Comparison of ENCODE assay signal across 8 cellular contexts in the genomic region with DNA sequence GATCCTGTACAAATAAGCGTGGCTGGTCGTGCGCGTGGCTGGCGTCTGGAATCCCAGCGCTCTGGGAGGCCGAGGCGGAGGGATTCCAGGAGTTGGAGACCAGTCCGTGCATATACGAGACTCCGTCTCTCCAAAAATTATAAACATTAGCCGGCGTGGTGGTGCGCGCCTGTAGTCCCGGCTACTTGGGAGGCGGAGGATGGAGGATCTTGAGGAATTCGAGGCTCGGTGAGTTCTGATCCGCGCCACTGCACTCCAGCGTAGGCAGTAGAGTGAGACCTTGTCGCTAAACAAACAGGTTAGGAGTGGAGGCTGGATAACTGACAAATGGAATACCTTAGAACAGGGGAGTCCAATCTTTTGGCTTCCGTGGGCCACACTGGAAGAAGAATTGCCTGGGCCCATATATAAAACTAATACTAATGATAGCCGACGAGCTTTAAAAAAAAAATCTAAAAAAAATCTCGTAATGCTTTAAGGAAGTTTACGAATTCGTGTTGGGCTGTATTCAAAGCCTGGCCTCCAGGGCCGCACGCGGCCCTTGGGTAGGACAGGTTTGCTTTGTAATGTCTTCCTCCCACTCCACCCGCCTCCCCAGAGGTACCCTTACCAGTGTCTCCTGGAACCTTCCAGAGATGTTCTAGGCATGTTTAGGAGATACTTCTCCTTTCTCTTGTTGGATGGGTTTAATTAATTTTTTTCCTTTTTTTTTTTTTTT. TPM values are rescaled to one million over a fixed set of nuclear protein-coding genes. Genes with fewer than 3 reads are reported as not detected.
DNase-seq lines count a peak whose midpoint lies in the region; ATAC-seq and TF ChIP-seq lines count a peak whose summit lies in the region.

No MANE protein-coding gene starts in this region.

- no peak for TF ChIP-seq CTCF in left ventricle myocardium inferior (IDR thresholded peaks at IDR 0.05; ENCODE audit: borderline replicate concordance)

- H3K36me3 ChIP-seq in left ventricle myocardium inferior (peaks cover 27% of the 10 kb centered on the region), subcutaneous abdominal adipose tissue (ENCODE audit: control insufficient read depth in 5 of 5, insufficient read depth in 5 of 5, low read length in 5 of 5) (peaks cover 9 to 22% (median 19%) of the 10 kb centered on the region in 5 donors)

- no peak for ATAC-seq in left cardiac atrium
- no peak for ATAC-seq in HG02981 (IDR thresholded peaks at IDR 0.05; ENCODE audit: unreplicated experiment)

- peak overlapping the region; percentile 89 for H3K27ac Mint-ChIP-seq in activated T-helper 2 cell treated with anti-CD3 and anti-CD28 coated beads, Interferon-gamma antibody, Interleukin-2, Interleukin-4, amounts not matched to agents 10 μg/mL and 5 μg/mL and 100 μg/mL, durations not matched to agents 14 hours and 24 hours and 36 hours
- peak overlapping the region; percentile 97 to 99 (median 98) for H3K27ac Mint-ChIP-seq in immature natural killer cell

- DNase-seq in left ventricle myocardium inferior (peak; percentile 18), left cardiac atrium (no peak), immature natural killer cell (no peak), NCI-H748 treated with DMSO at 0.1 percent for 48 hours (lab: John Stamatoyannopoulos, UW) (no peak), hippocampal formation (lab: John Stamatoyannopoulos, UW) (no peak)
- no peak for DNase-seq in activated T-helper 2 cell treated with anti-CD3 and anti-CD28 coated beads, Interferon-gamma antibody, Interleukin-2, Interleukin-4, amounts not matched to agents 10 μg/mL and 5 μg/mL and 100 μg/mL, durations not matched to agents 14 hours and 24 hours and 36 hours (ENCODE audit: low spot score)

- H3K9me3 Mint-ChIP-seq in activated T-helper 2 cell treated with anti-CD3 and anti-CD28 coated beads, Interferon-gamma antibody, Interleukin-2, Interleukin-4, amounts not matched to agents 10 μg/mL and 5 μg/mL and 100 μg/mL, durations not matched to agents 14 hours and 24 hours and 36 hours, result no peaks in the 10 kb centered on the region
- no peaks in the 10 kb centered on the region for H3K9me3 Mint-ChIP-seq in immature natural killer cell

- peak overlapping the region; percentile 92 for H3K27ac ChIP-seq in left ventricle myocardium inferior (replicated peaks)
- H3K27ac ChIP-seq in subcutaneous abdominal adipose tissue (ENCODE audit: low read depth, low read length), result peak overlapping the region; percentile 91

- peaks cover 57% of the 10 kb centered on the region for H3K36me3 Mint-ChIP-seq in activated T-helper 2 cell treated with anti-CD3 and anti-CD28 coated beads, Interferon-gamma antibody, Interleukin-2, Interleukin-4, amounts not matched to agents 10 μg/mL and 5 μg/mL and 100 μg/mL, durations not matched to agents 14 hours and 24 hours and 36 hours (ENCODE audit: low read depth)
- peaks cover 0 to 18% (median 0%) of the 10 kb centered on the region in 3 donors for H3K36me3 Mint-ChIP-seq in immature natural killer cell

- H3K4me1 Mint-ChIP-seq in activated T-helper 2 cell treated with anti-CD3 and anti-CD28 coated beads, Interferon-gamma antibody, Interleukin-2, Interleukin-4, amounts not matched to agents 10 μg/mL and 5 μg/mL and 100 μg/mL, durations not matched to agents 14 hours and 24 hours and 36 hours (ENCODE audit: low read depth), result peaks cover 33% of the 10 kb centered on the region
- H3K4me1 Mint-ChIP-seq in immature natural killer cell, result peaks cover 42 to 45% of the 10 kb centered on the region in 2 donors

- no peaks in the 10 kb centered on the region for H3K9me3 ChIP-seq in left ventricle myocardium inferior (replicated peaks)
- no peaks in the 10 kb centered on the region for H3K9me3 ChIP-seq in subcutaneous abdominal adipose tissue (ENCODE audit: control insufficient read depth in 5 of 5, low read length in 5 of 5)

- peak overlapping the region; percentile 100 for H3K4me3 ChIP-seq in left ventricle myocardium inferior
- peak overlapping the region; percentile 85 to 100 (median 97) for H3K4me3 ChIP-seq in subcutaneous abdominal adipose tissue (ENCODE audit: low read depth in 1 of 5, low read length in 5 of 5)

- no peaks in the 10 kb centered on the region for H3K27me3 Mint-ChIP-seq in activated T-helper 2 cell treated with anti-CD3 and anti-CD28 coated beads, Interferon-gamma antibody, Interleukin-2, Interleukin-4, amounts not matched to agents 10 μg/mL and 5 μg/mL and 100 μg/mL, durations not matched to agents 14 hours and 24 hours and 36 hours (ENCODE audit: low read depth)
- peaks cover 8 to 10% (median 9%) of the 10 kb centered on the region in 3 donors for H3K27me3 Mint-ChIP-seq in immature natural killer cell (ENCODE audit: low read depth in 3 of 3)

- H3K4me3 Mint-ChIP-seq in activated T-helper 2 cell treated with anti-CD3 and anti-CD28 coated beads, Interferon-gamma antibody, Interleukin-2, Interleukin-4, amounts not matched to agents 10 μg/mL and 5 μg/mL and 100 μg/mL, durations not matched to agents 14 hours and 24 hours and 36 hours (ENCODE audit: low read depth), result peak overlapping the region; percentile 98
- H3K4me3 Mint-ChIP-seq in immature natural killer cell, result peak overlapping the region; percentile 98 to 100 (median 99)

- intact Hi-C loops in left ventricle myocardium inferior (cut with micrococcal nuclease) (no loop called here), left cardiac atrium (cut with DNase I) (loop anchor here in 1 of 2 donors (10.0 kb wide), 1 partner anchor 63 kb away; a partner anchor contains a TSS)
- intact Hi-C loops in activated T-helper 2 cell treated with anti-CD3 and anti-CD28 coated beads, Interferon-gamma antibody, Interleukin-2, Interleukin-4, amounts not matched to agents 10 μg/mL and 5 μg/mL and 100 μg/mL, durations not matched to agents 14 hours and 24 hours and 36 hours (cut with micrococcal nuclease), result loop anchor here (5.0 kb wide), 2 partner anchors 110 to 125 kb away; a partner anchor contains a TSS

- H3K4me1 ChIP-seq in left ventricle myocardium inferior (peaks cover 69% of the 10 kb centered on the region), subcutaneous abdominal adipose tissue (ENCODE audit: control insufficient read depth in 5 of 5, insufficient read depth in 5 of 5, low read length in 5 of 5) (peaks cover 0 to 35% (median 25%) of the 10 kb centered on the region in 5 donors)

- no peaks in the 10 kb centered on the region for H3K27me3 ChIP-seq in left ventricle myocardium inferior (ENCODE audit: low read depth)
- no peaks in the 10 kb centered on the region for H3K27me3 ChIP-seq in subcutaneous abdominal adipose tissue (ENCODE audit: control insufficient read depth in 5 of 5, insufficient read depth in 4 of 5, low read length in 5 of 5)

- peak overlapping the region; percentile 81 to 98 (median 94) for H3K9ac ChIP-seq in subcutaneous abdominal adipose tissue (ENCODE audit: low read length in 5 of 5)

RNA-seq across cellular contexts. Expression of a gene that starts 0.9 kb away (rescaled TPM):
- 117 TPM for total RNA-seq in left ventricle myocardium inferior
- 100 to 1,000 TPM in 1 of 2 donors, 10 to 100 TPM in 1; 98.4 to 113 TPM for total RNA-seq in left cardiac atrium
- total RNA-seq in activated T-helper 2 cell treated with anti-CD3 and anti-CD28 coated beads, Interferon-gamma antibody, Interleukin-2, Interleukin-4, amounts not matched to agents 10 μg/mL and 5 μg/mL and 100 μg/mL, durations not matched to agents 14 hours and 24 hours and 36 hours, result 326 and 348 TPM in 2 replicates
- polyA plus RNA-seq in immature natural killer cell, result 100 to 1,000 TPM in 2 of 3 donors, 10 to 100 TPM in 1; 37.4 to 206 (median 161) TPM

RNA-seq across cellular contexts. Expression of a gene that starts 55.2 kb away (rescaled TPM):
- total RNA-seq in left ventricle myocardium inferior (25.6 TPM), left cardiac atrium (10 to 100 TPM; 24.0 to 28.2 TPM)
- 63.4 and 71.1 TPM in 2 replicates for total RNA-seq in activated T-helper 2 cell treated with anti-CD3 and anti-CD28 coated beads, Interferon-gamma antibody, Interleukin-2, Interleukin-4, amounts not matched to agents 10 μg/mL and 5 μg/mL and 100 μg/mL, durations not matched to agents 14 hours and 24 hours and 36 hours
- 10 to 100 TPM; 20.3 to 34.2 (median 29.2) TPM for polyA plus RNA-seq in immature natural killer cell
